25 cellular contexts compared by ENCODE assay signal in the genomic region with DNA sequence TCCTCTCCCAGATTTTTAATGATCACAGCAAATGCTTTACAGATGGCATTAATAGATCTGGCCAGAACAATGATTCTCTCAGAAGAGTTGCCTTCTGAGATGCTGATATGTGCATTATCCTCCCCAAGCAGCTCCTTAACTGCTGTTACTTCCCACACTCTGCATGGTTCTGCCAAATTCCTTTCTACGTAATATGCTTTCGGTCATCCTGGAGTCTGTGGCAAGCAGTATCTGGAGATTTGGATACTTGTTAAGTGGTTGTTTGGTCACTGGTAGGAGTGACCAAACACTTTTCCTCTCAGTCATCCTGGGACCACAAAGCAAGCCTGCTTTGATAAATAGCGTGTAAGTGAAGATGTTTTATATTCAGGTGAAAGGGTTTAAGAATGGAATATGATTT.
DNase-seq lines count a peak whose midpoint lies in the region; ATAC-seq and TF ChIP-seq lines count a peak whose summit lies in the region.
"Had no signal": no experiment of that assay in that cellular context is flagged by ENCODE, and none has a peak within 500 bp of the region (broad histone marks: within the 10 kb centered on the region; RNA-seq: fewer than 3 reads in every experiment).

No MANE protein-coding gene starts in this region.

- no peak overlapping the region for H3K9ac ChIP-seq in adipocyte (ENCODE audit: low read length)
- H3K9ac ChIP-seq: BLaER1 treated with 17β-estradiol and CSF1 and Interleukin-3, amounts not matched to agents 10 nM and 100 nM had no signal

- no peak for ATAC-seq in HG03175 (IDR thresholded peaks at IDR 0.05; ENCODE audit: unreplicated experiment)
- ATAC-seq: activated CD4-positive, CD25-positive, alpha-beta regulatory T cell treated with anti-CD3 and anti-CD28 coated beads, Interleukin-2, amount 50 U/mL, for 24 hours; activated CD8-positive, alpha-beta T cell treated with anti-CD3 and anti-CD28 coated beads for 36 hours; esophagus mucosa had no signal

- H3K36me3 ChIP-seq in adipocyte (ENCODE audit: control insufficient read depth, insufficient read depth, low read length, severe bottlenecking) (no peaks in the 10 kb centered on the region), BE2C (no peaks in the 10 kb centered on the region)
- H3K36me3 ChIP-seq: BLaER1 treated with 17β-estradiol and CSF1 and Interleukin-3, amounts not matched to agents 10 nM and 100 nM; stomach had no signal

- DNase-seq in GM03348 (ENCODE audit: low spot score) = peak; percentile 57
- peak; percentile 33 for DNase-seq in adipocyte (ENCODE audit: low read depth)
- DNase-seq in fibroblast of mammary gland (ENCODE audit: low read depth) = peak; percentile 84
- DNase-seq in posterior vena cava (ENCODE audit: low spot score) = no peak
- no peak for DNase-seq in NCI-H510A (lab: John Stamatoyannopoulos, UW)
- DNase-seq in BE2C = no peak
- DNase-seq: activated CD8-positive, alpha-beta T cell treated with anti-CD3 and anti-CD28 coated beads for 36 hours; activated naive CD8-positive, alpha-beta T cell treated with anti-CD3 and anti-CD28 coated beads for 36 hours; Caco-2; DND-41; glutamatergic neuron; KBM-7; NCI-H1436; NCI-H2107; NCI-H524; NK-92 treated with Interleukin-12 subunit alpha and Interleukin-12 subunit beta, amount 100 ng/mL, for 24 hours; SIG-M5; stimulated activated CD8-positive, alpha-beta memory T cell treated with anti-CD3 and anti-CD28 coated beads, Interleukin-4, amount 100 ng/mL, for 48 hours; stomach; trophoblast cell had no signal

- H3K27me3 ChIP-seq in adipocyte (replicated peaks; ENCODE audit: control insufficient read depth, insufficient read depth, low read length) (no peaks in the 10 kb centered on the region), BE2C (peaks cover 3% of the 10 kb centered on the region; the same call in 1 of the 2 replicates)
- H3K27me3 ChIP-seq: BLaER1 treated with 17β-estradiol and CSF1 and Interleukin-3, amounts not matched to agents 10 nM and 100 nM; stomach had no signal

- H3K4me1 ChIP-seq in adipocyte (ENCODE audit: control insufficient read depth, insufficient read depth, low read length) (peaks cover 6% of the 10 kb centered on the region), BE2C (no peaks in the 10 kb centered on the region)
- H3K4me1 ChIP-seq: Caco-2, stomach had no signal

- TF ChIP-seq CTCF in fibroblast of mammary gland (conservative IDR thresholded peaks at IDR 0.05; ENCODE audit: control insufficient read depth, insufficient read depth, low read depth, low read length) (no peak), BE2C (IDR thresholded peaks at IDR 0.05; ENCODE audit: low read depth, low read length) (no peak)

- H3K4me3 ChIP-seq in adipocyte (ENCODE audit: low read length) (no peak overlapping the region), fibroblast of mammary gland (ENCODE audit: control insufficient read depth, low read depth, low read length) (no peak overlapping the region), BE2C (ENCODE audit: low read depth, low read length) (no peak overlapping the region)
- H3K4me3 ChIP-seq: BLaER1 treated with 17β-estradiol and CSF1 and Interleukin-3, amounts not matched to agents 10 nM and 100 nM; coronary artery; stomach had no signal

- H3K9me3 ChIP-seq in adipocyte (ENCODE audit: control insufficient read depth, low read length) (no peaks in the 10 kb centered on the region), BE2C (no peaks in the 10 kb centered on the region)
- H3K9me3 ChIP-seq: BLaER1 treated with 17β-estradiol and CSF1 and Interleukin-3, amounts not matched to agents 10 nM and 100 nM; Caco-2; stomach had no signal

- intact Hi-C loops in posterior vena cava (cut with DNase I) = no loop called here

Comparison
In these comparisons a context has a peak if more than half of its experiments do, and no peak if none do; other contexts are left out.
1. DNase-seq: peak in GM03348 (single experiment), adipocyte (single experiment) and fibroblast of mammary gland (single experiment); none in posterior vena cava (single experiment), NCI-H510A (single experiment) and BE2C (single experiment).